ENCODE assay signal across 28 cellular contexts in the genomic region with DNA sequence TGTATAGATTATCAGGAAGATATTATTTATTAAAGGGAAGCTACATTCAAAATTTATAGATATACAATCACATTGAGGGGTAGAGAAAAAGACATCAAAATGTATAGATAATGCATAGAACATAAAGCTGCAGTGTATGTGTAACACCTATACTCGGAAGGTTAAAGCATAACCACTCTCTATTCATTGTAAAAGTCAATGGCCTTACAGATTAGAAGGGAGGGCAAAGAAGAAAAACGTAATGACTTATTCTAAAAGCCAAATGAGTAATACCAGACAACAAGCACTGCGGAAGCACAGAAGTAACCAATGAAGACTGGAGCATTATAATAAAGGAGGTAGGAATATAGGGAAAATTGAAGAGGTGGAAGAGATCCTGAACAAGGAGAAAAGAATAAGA.
"Had no signal": no experiment of that assay in that cellular context is flagged by ENCODE, and none has a peak within 500 bp of the region (broad histone marks: within the 10 kb centered on the region; RNA-seq: fewer than 3 reads in every experiment).

No MANE protein-coding gene starts in this region.

- H3K4me1 ChIP-seq: suprapubic skin had no signal

- H3K27ac ChIP-seq: brain microvascular endothelial cell, gastroesophageal sphincter, parathyroid adenoma, psoas muscle, suprapubic skin, tibial artery, upper lobe of right lung had no signal

- H3K27me3 ChIP-seq: brain microvascular endothelial cell, gastroesophageal sphincter, suprapubic skin, tibial artery, upper lobe of right lung had no signal

- H3K9me3 ChIP-seq: gastroesophageal sphincter, psoas muscle, suprapubic skin, tibial artery, upper lobe of right lung had no signal

- H3K27me3 Mint-ChIP-seq: activated naive CD8-positive, alpha-beta T cell treated with anti-CD3 and anti-CD28 coated beads, Interleukin-2, amount 10 ng/mL, durations not matched to agents 7 days and 5 days; T-cell had no signal

- H3K9me3 Mint-ChIP-seq: activated naive CD8-positive, alpha-beta T cell treated with anti-CD3 and anti-CD28 coated beads, Interleukin-2, amount 10 ng/mL, durations not matched to agents 7 days and 5 days; immature natural killer cell; neural crest cell; T-cell; T-helper 2 cell treated with Interferon-gamma antibody and Interleukin-4, amounts not matched to agents 5 μg/mL and 100 μg/mL, for 36 hours had no signal

- H3K4me3 ChIP-seq: gastroesophageal sphincter, psoas muscle, smooth muscle cell, suprapubic skin, tibial artery, upper lobe of right lung had no signal

- DNase-seq: activated CD4-positive, alpha-beta T cell treated with anti-CD3 and anti-CD28 coated beads for 4 hours; activated CD4-positive, alpha-beta T cell treated with anti-CD3 and anti-CD28 coated beads, Interleukin-2, amount 50 U/mL, for 4 hours; activated CD8-positive, alpha-beta memory T cell treated with anti-CD3 and anti-CD28 coated beads, Interleukin-2, amount 50 U/mL, for 4 hours; activated naive CD4-positive, alpha-beta T cell; activated naive CD8-positive, alpha-beta T cell treated with anti-CD3 and anti-CD28 coated beads, Interleukin-2, amount 10 ng/mL, durations not matched to agents 7 days and 5 days; activated T-cell treated with anti-CD3 and anti-CD28 coated beads, Interleukin-2, amount 50 U/mL, for 1 hour; amniotic stem cell; brain microvascular endothelial cell; hypothalamus; immature natural killer cell; kidney; left colon; mammary epithelial cell; occipital lobe; psoas muscle; stimulated activated CD4-positive, alpha-beta T cell treated with anti-CD3 and anti-CD28 coated beads, Interleukin-1b, Interleukin-23, amount 100 ng/mL, for 48 hours; stimulated activated CD4-positive, alpha-beta T cell treated with anti-CD3 and anti-CD28 coated beads, Interleukin-4, amount 100 ng/mL, for 4 hours; stimulated activated CD8-positive, alpha-beta memory T cell treated with anti-CD3 and anti-CD28 coated beads, Interleukin-4, amount 100 ng/mL, for 48 hours; stimulated activated naive CD4-positive, alpha-beta T cell; T-cell; tibial artery; upper lobe of right lung had no signal

- ATAC-seq: gastroesophageal sphincter, left colon, psoas muscle, T-cell had no signal

- H3K27ac Mint-ChIP-seq: activated naive CD8-positive, alpha-beta T cell treated with anti-CD3 and anti-CD28 coated beads, Interleukin-2, amount 10 ng/mL, durations not matched to agents 7 days and 5 days; T-helper 2 cell treated with Interferon-gamma antibody and Interleukin-4, amounts not matched to agents 5 μg/mL and 100 μg/mL, for 36 hours had no signal

- H3K4me1 Mint-ChIP-seq: neural crest cell had no signal

- H3K4me3 Mint-ChIP-seq: activated naive CD8-positive, alpha-beta T cell treated with anti-CD3 and anti-CD28 coated beads, Interleukin-2, amount 10 ng/mL, durations not matched to agents 7 days and 5 days; immature natural killer cell; neural crest cell; T-cell; T-helper 2 cell treated with Interferon-gamma antibody and Interleukin-4, amounts not matched to agents 5 μg/mL and 100 μg/mL, for 36 hours had no signal
